In the genomic region with DNA sequence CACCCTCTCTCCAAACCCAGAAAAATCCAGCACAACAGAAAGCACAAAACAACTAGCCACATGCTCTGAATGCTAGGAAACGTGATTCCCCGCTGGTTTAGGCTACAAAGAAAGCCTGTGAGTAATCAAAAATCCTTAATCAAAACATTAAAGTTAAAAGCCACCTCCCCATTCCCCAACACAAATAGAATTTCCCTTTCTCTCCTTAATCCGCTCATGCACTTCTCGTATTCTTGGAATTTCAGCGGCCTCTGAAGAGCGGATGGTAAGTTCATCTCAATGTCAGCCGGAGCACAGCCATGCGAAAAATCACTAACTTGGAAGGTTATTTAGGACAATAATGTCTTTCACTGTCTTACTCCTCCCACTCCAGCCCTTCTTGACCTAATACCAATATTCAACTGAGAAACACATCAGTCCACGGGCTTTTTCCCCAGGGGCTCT, we compare ENCODE assay signal across 8 cellular contexts.
DNase-seq lines count a peak whose midpoint lies in the region; ATAC-seq, FAIRE-seq and TF ChIP-seq lines count a peak whose summit lies in the region.

No MANE protein-coding gene starts in this region.

- H4K8ac ChIP-seq in IMR-90 (ENCODE audit: low read depth in 2 of 2, low read length in 2 of 2), result peak overlapping the region; percentile 19 to 27; a peak in 2 of 4 replicates

- H3K9me3 Mint-ChIP-seq in activated CD8-positive, alpha-beta T cell treated with anti-CD3 and anti-CD28 coated beads for 36 hours, result no peaks in the 10 kb centered on the region

- peak overlapping the region; percentile 10; the same call in 1 of the 2 replicates for H3K14ac ChIP-seq in IMR-90 (replicated peaks; ENCODE audit: low read depth, low read length)

- H3K4me3 Mint-ChIP-seq in activated CD8-positive, alpha-beta T cell treated with anti-CD3 and anti-CD28 coated beads for 36 hours, result no peak overlapping the region

- no peak overlapping the region for H4K5ac ChIP-seq in IMR-90 (ENCODE audit: low read depth, low read length)

- H3K9ac ChIP-seq in IMR-90 (ENCODE audit: low read depth, low read length), result peak overlapping the region; percentile 66

- peak overlapping the region; percentile 55; the same call in 1 of the 2 replicates for H3K56ac ChIP-seq in IMR-90 (ENCODE audit: extremely low read depth, insufficient read depth, low read length)

- no peak for FAIRE-seq in D721Med (lab: Jason Lieb, UNC)

- peak overlapping the region; percentile 89 for H2BK5ac ChIP-seq in IMR-90 (ENCODE audit: low read depth, low read length, poor library complexity, severe bottlenecking)

- H3K4me2 ChIP-seq in IMR-90 (ENCODE audit: low read depth, low read length), result peak overlapping the region; percentile 93

- BruUV-seq in A673 (replicated peaks; lab: Mats Ljungman, UMichigan) (no TSS peak), IMR-90 (replicated peaks; lab: Mats Ljungman, UMichigan) (no TSS peak)

- no peak for TF ChIP-seq POLR2A in IMR-90 (IDR thresholded peaks at IDR 0.05; ENCODE audit: low read depth, low read length)
- TF ChIP-seq POLR2A in lower leg skin (IDR thresholded peaks at IDR 0.05), result no peak
- TF ChIP-seq POLR2A in upper lobe of left lung (IDR thresholded peaks at IDR 0.05), result no peak

- H3K9me3 ChIP-seq in A673 (ENCODE audit: low read depth, low read length, poor library complexity, severe bottlenecking) (no peaks in the 10 kb centered on the region), IMR-90 (ENCODE audit: control insufficient read depth, insufficient read depth, low read length) (no peaks in the 10 kb centered on the region), upper lobe of left lung (no peaks in the 10 kb centered on the region)

- H3K9me1 ChIP-seq in IMR-90 (ENCODE audit: insufficient read depth, low read length), result peaks cover 7% of the 10 kb centered on the region

- H3K18ac ChIP-seq in IMR-90 (ENCODE audit: low read depth, low read length), result peak overlapping the region; percentile 65

- H3K4ac ChIP-seq in IMR-90 (ENCODE audit: low read depth, low read length), result peak overlapping the region; percentile 62

- H3K27me3 ChIP-seq in A673 (replicated peaks; ENCODE audit: insufficient read depth, low read depth, low read length, poor library complexity) (no peaks in the 10 kb centered on the region), IMR-90 (ENCODE audit: control insufficient read depth, insufficient read depth, low read length) (no peaks in the 10 kb centered on the region), upper lobe of left lung (no peaks in the 10 kb centered on the region)

- no peaks in the 10 kb centered on the region for H3K36me3 Mint-ChIP-seq in activated CD8-positive, alpha-beta T cell treated with anti-CD3 and anti-CD28 coated beads for 36 hours (ENCODE audit: low read depth)

- no peak for TF ChIP-seq RAD21 in IMR-90 (IDR thresholded peaks at IDR 0.05; ENCODE audit: low read length)

- peak overlapping the region; percentile 23; the same call in 1 of the 2 replicates for H4K91ac ChIP-seq in IMR-90 (ENCODE audit: insufficient read depth, low read depth, low read length)

- H3K79me1 ChIP-seq in IMR-90 (ENCODE audit: low read depth in 1 of 2, low read length in 2 of 2), result peaks cover 11 to 27% of the 10 kb centered on the region in 2 experiments; a peak in 3 of 4 replicates

- TF ChIP-seq EP300 in upper lobe of left lung (IDR thresholded peaks at IDR 0.05), result no peak

- DNase-seq in A673 (ENCODE audit: low spot score) (peak; percentile 50), IMR-90 (peak; percentile 63), coronary artery (ENCODE audit: low spot score) (no peak), lower leg skin (ENCODE audit: low spot score in 2 of 2) (no peak), upper lobe of left lung (no peak), D721Med (ENCODE audit: insufficient read length, low spot score) (no peak)
- DNase-seq in activated CD8-positive, alpha-beta T cell treated with anti-CD3 and anti-CD28 coated beads for 36 hours, result no peak

- POLR2A ChIA-PET in A673 (lab: Charles Lee; ENCODE audit: low non-redundant PET), result no interaction called here
- POLR2A ChIA-PET in IMR-90 (lab: Charles Lee; ENCODE audit: unreplicated experiment), result no interaction called here
- POLR2A ChIA-PET in activated CD8-positive, alpha-beta T cell treated with anti-CD3 and anti-CD28 coated beads for 36 hours (lab: Charles Lee), result no interaction called here

- H3K27ac Mint-ChIP-seq in activated CD8-positive, alpha-beta T cell treated with anti-CD3 and anti-CD28 coated beads for 36 hours, result no peak overlapping the region

- H3K4me3 ChIP-seq in A673 (ENCODE audit: low read depth, low read length, poor library complexity, severe bottlenecking) (peak overlapping the region; percentile 61), IMR-90 (ENCODE audit: insufficient read depth, low read depth, low read length) (peak overlapping the region; percentile 92), coronary artery (peak overlapping the region; percentile 97), lower leg skin (ENCODE audit: low read depth, poor library complexity, severe bottlenecking) (peak overlapping the region; percentile 30), upper lobe of left lung (peak overlapping the region; percentile 66 to 92 (median 80))

- no peak overlapping the region for H2BK20ac ChIP-seq in IMR-90 (ENCODE audit: low read depth, low read length)

- peak overlapping the region; percentile 65 for H2BK120ac ChIP-seq in IMR-90 (ENCODE audit: low read depth, low read length)

- intact Hi-C loops in A673 (cut with micrococcal nuclease; ENCODE audit: unreplicated experiment), result loop anchor here (2.0 kb wide), 1 partner anchor 92 kb away; no protein-coding TSS in a partner anchor
- intact Hi-C loops in IMR-90 (cut with micrococcal nuclease), result loop anchor here (1.0 to 5.0 kb wide), 2 partner anchors 51 to 95 kb away; no protein-coding TSS in a partner anchor
- intact Hi-C loops in lower leg skin (cut with DNase I; ENCODE audit: low total_unique reads), result no loop called here
- intact Hi-C loops in activated CD8-positive, alpha-beta T cell treated with anti-CD3 and anti-CD28 coated beads for 36 hours (cut with micrococcal nuclease), result no loop called here

- dilution Hi-C loops in IMR-90 (cut with HindIII; ENCODE audit: low sequenced_read_pairs, unreplicated experiment), result no loop called here

- no peak overlapping the region for H3K27ac ChIP-seq in A673 (ENCODE audit: low read depth, low read length, poor library complexity, severe bottlenecking)
- H3K27ac ChIP-seq in IMR-90 (ENCODE audit: insufficient read depth, low read length), result peak overlapping the region; percentile 74
- peak overlapping the region; percentile 64 to 92 for H3K27ac ChIP-seq in coronary artery
- H3K27ac ChIP-seq in upper lobe of left lung, result peak overlapping the region; percentile 76 to 91 (median 86)

- H3K36me3 ChIP-seq in A673 (ENCODE audit: insufficient read depth, low read length, poor library complexity, severe bottlenecking), result no peaks in the 10 kb centered on the region
- H3K36me3 ChIP-seq in IMR-90 (ENCODE audit: control insufficient read depth, insufficient read depth, low read length), result no peaks in the 10 kb centered on the region
- no peaks in the 10 kb centered on the region for H3K36me3 ChIP-seq in upper lobe of left lung

- 0% methylated on average over 3 of the region's 9 CpGs; no CpG with 5 or more reads in 1 of the 2 experiments for WGBS in IMR-90 (ENCODE audit: extremely low coverage in 2 of 2, insufficient read length in 1 of 2), 2 experiments
- 6 to 12% methylated on average over 9 of the region's 9 CpGs for WGBS in lower leg skin, 2 donors
- WGBS in upper lobe of left lung, 2 donors, result 37% methylated on average over 9 of the region's 9 CpGs

- peak overlapping the region; percentile 94 for H2AK9ac ChIP-seq in IMR-90 (replicated peaks; ENCODE audit: low read depth, low read length, poor library complexity)

- peaks cover 32% of the 10 kb centered on the region for H3K27me3 Mint-ChIP-seq in activated CD8-positive, alpha-beta T cell treated with anti-CD3 and anti-CD28 coated beads for 36 hours

- CTCF ChIA-PET in A673 (lab: Charles Lee) (interaction anchor here (3.2 kb wide), 1 partner anchor 94 kb away, joined by 12 read pairs; no protein-coding TSS in a partner anchor), IMR-90 (lab: Yijun Ruan, JAX) (interaction anchor here (1.0 to 1.2 kb wide), 2 partner anchors 89 to 94 kb away, joined by 3 to 5 read pairs; no protein-coding TSS in a partner anchor)
- CTCF ChIA-PET in activated CD8-positive, alpha-beta T cell treated with anti-CD3 and anti-CD28 coated beads for 36 hours (lab: Charles Lee), result interaction anchor here (1.1 to 1.3 kb wide), 2 partner anchors 89 to 218 kb away, joined by 3 to 4 read pairs; no protein-coding TSS in a partner anchor

- peak overlapping the region; percentile 55; the same call in 1 of the 3 replicates for H2BK15ac ChIP-seq in IMR-90 (ENCODE audit: low read depth, low read length)

- peak overlapping the region; percentile 15; the same call in 1 of the 2 replicates for H3K23ac ChIP-seq in IMR-90 (ENCODE audit: low read depth, low read length)

- peak overlapping the region; percentile 95 for H2AFZ ChIP-seq in IMR-90 (replicated peaks; ENCODE audit: low read length, poor library complexity)

- ATAC-seq in IMR-90 (ENCODE audit: low read depth), result peak; percentile 40
- ATAC-seq in upper lobe of left lung (ENCODE audit: low FRiP score in 2 of 2), result peak in 1 of 2 donors; percentile 60
- ATAC-seq in activated CD8-positive, alpha-beta T cell treated with anti-CD3 and anti-CD28 coated beads for 36 hours, result no peak
- ATAC-seq in esophagus mucosa, result no peak

- TF ChIP-seq CTCF in A673 (conservative IDR thresholded peaks at IDR 0.05; ENCODE audit: low read depth, low read length), result no peak
- no peak for TF ChIP-seq CTCF in IMR-90 (conservative IDR thresholded peaks at IDR 0.05; ENCODE audit: low read depth, low read length)
- no peak for TF ChIP-seq CTCF in coronary artery (IDR thresholded peaks at IDR 0.05)
- TF ChIP-seq CTCF in lower leg skin (IDR thresholded peaks at IDR 0.05), result no peak
- no peak for TF ChIP-seq CTCF in upper lobe of left lung (IDR thresholded peaks at IDR 0.05)
- TF ChIP-seq CTCF in activated CD8-positive, alpha-beta T cell treated with anti-CD3 and anti-CD28 coated beads for 36 hours (IDR thresholded peaks at IDR 0.05), result no peak
- no peak for TF ChIP-seq CTCF in D721Med (IDR thresholded peaks at IDR 0.05; ENCODE audit: insufficient read depth, missing control alignments)

- peaks cover 10% of the 10 kb centered on the region for H3K4me1 ChIP-seq in A673 (ENCODE audit: insufficient read depth, low read length, poor library complexity, severe bottlenecking)
- peaks cover 8% of the 10 kb centered on the region; the same call in 1 of the 2 replicates for H3K4me1 ChIP-seq in IMR-90 (ENCODE audit: control insufficient read depth, insufficient read depth, low read length)
- H3K4me1 ChIP-seq in upper lobe of left lung, result peaks cover 15 to 40% (median 21%) of the 10 kb centered on the region in 4 donors

- no peak overlapping the region for H2AK5ac ChIP-seq in IMR-90 (ENCODE audit: low read depth, low read length)

- in situ Hi-C loops in IMR-90 (cut with MboI; ENCODE audit: low sequenced_read_pairs), result no loop called here

- H3K4me1 Mint-ChIP-seq in activated CD8-positive, alpha-beta T cell treated with anti-CD3 and anti-CD28 coated beads for 36 hours (ENCODE audit: low read depth), result peaks cover 2% of the 10 kb centered on the region

- peaks cover 9% of the 10 kb centered on the region; the same call in 1 of the 2 replicates for H4K20me1 ChIP-seq in IMR-90 (ENCODE audit: insufficient read depth, low read length)

TF ChIP-seq in IMR-90, 13 proteins besides CTCF, POLR2A, EP300 and RAD21 (continues in another document):
- no peak for TF ChIP-seq SMC3 (IDR thresholded peaks at IDR 0.05; ENCODE audit: low read depth, low read length)

Comparison
In these comparisons a context has a peak if more than half of its experiments do, and no peak if none do; other contexts are left out.
1. DNase-seq: peak in A673 (single experiment) and IMR-90 (single experiment); none in coronary artery (single experiment), lower leg skin (0 of 2), upper lobe of left lung (0 of 2), activated CD8-positive, alpha-beta T cell treated with anti-CD3 and anti-CD28 coated beads for 36 hours (single experiment) and D721Med (single experiment).
2. H3K4me3 ChIP-seq: peak in every context shown above with its lines; median percentile 97 in coronary artery; 92 in IMR-90; 80 in upper lobe of left lung; 61 in A673; 30 in lower leg skin.
3. intact Hi-C loops: an anchor here in A673 (2.0 kb wide) and IMR-90 (1.0 to 5.0 kb wide); none called in lower leg skin and activated CD8-positive, alpha-beta T cell treated with anti-CD3 and anti-CD28 coated beads for 36 hours.